Comparison of ENCODE assay signal across 9 cellular contexts in genomic region chr6:42251911-42252637, GRCh38. TPM values are rescaled to one million over a fixed set of nuclear protein-coding genes. Genes with fewer than 3 reads are reported as not detected.
DNase-seq lines count a peak whose midpoint lies in the region; ATAC-seq and TF ChIP-seq lines count a peak whose summit lies in the region.
"Had no signal": no experiment of that assay in that cellular context is flagged by ENCODE, and none has a peak within 500 bp of the region (broad histone marks: within the 10 kb centered on the region; RNA-seq: fewer than 3 reads in every experiment).

No MANE protein-coding gene starts in this region.

- H3K27ac ChIP-seq in brain microvascular endothelial cell = no peak overlapping the region
- H3K27ac ChIP-seq in lung (ENCODE audit: low read depth in 1 of 2, low read length in 1 of 2) = peak overlapping the region in 1 of 2 donors; percentile 69

- peaks cover 21% of the 10 kb centered on the region for H3K36me3 ChIP-seq in brain microvascular endothelial cell (replicated peaks)
- H3K36me3 ChIP-seq in lung (ENCODE audit: control insufficient read depth in 2 of 2, insufficient read depth in 2 of 2, low read length in 2 of 2) = peaks cover 0 to 2% of the 10 kb centered on the region in 2 donors

- H3K4me3 ChIP-seq in brain microvascular endothelial cell (ENCODE audit: low read depth, low read length) (no peak overlapping the region), lung (no peak overlapping the region)

- H3K9me3 Mint-ChIP-seq in activated naive CD4-positive, alpha-beta T cell treated with anti-CD3 and anti-CD28 coated beads, Interleukin-2, amount 10 ng/mL, durations not matched to agents 7 days and 5 days = no peaks in the 10 kb centered on the region
- H3K9me3 Mint-ChIP-seq: memory B cell had no signal

- in situ Hi-C loops in brain microvascular endothelial cell (cut with HindIII; ENCODE audit: low pct_ligation_motif_present, low sequenced_read_pairs) = no loop called here

- peaks cover 34% of the 10 kb centered on the region for H3K36me3 Mint-ChIP-seq in activated naive CD4-positive, alpha-beta T cell treated with anti-CD3 and anti-CD28 coated beads, Interleukin-2, amount 10 ng/mL, durations not matched to agents 7 days and 5 days

- no peak overlapping the region for H3K4me3 Mint-ChIP-seq in activated naive CD4-positive, alpha-beta T cell treated with anti-CD3 and anti-CD28 coated beads, Interleukin-2, amount 10 ng/mL, durations not matched to agents 7 days and 5 days
- H3K4me3 Mint-ChIP-seq: memory B cell had no signal

- H3K27me3 ChIP-seq in brain microvascular endothelial cell (replicated peaks) (no peaks in the 10 kb centered on the region), lung (ENCODE audit: control insufficient read depth, insufficient read depth) (no peaks in the 10 kb centered on the region)

- no peaks in the 10 kb centered on the region for H3K27me3 Mint-ChIP-seq in activated naive CD4-positive, alpha-beta T cell treated with anti-CD3 and anti-CD28 coated beads, Interleukin-2, amount 10 ng/mL, durations not matched to agents 7 days and 5 days

- ATAC-seq in lung (ENCODE audit: insufficient read depth, low FRiP score) (no peak), HG03196 (IDR thresholded peaks at IDR 0.05; ENCODE audit: unreplicated experiment) (no peak)

- H3K27ac Mint-ChIP-seq in activated naive CD4-positive, alpha-beta T cell treated with anti-CD3 and anti-CD28 coated beads, Interleukin-2, amount 10 ng/mL, durations not matched to agents 7 days and 5 days = no peak overlapping the region
- H3K27ac Mint-ChIP-seq: memory B cell had no signal

- peaks cover 5 to 11% of the 10 kb centered on the region in 2 donors for H3K4me1 ChIP-seq in lung (ENCODE audit: control insufficient read depth in 2 of 2, insufficient read depth in 2 of 2, low read length in 2 of 2)

- WGBS in lung, 2 donors = 12 to 29% methylated on average over 9 of the region's 9 CpGs

- TF ChIP-seq CTCF in AG09319 (IDR thresholded peaks at IDR 0.05; ENCODE audit: low read depth, low read length) (no peak), brain microvascular endothelial cell (IDR thresholded peaks at IDR 0.05; ENCODE audit: low read depth, low read length, missing control alignments) (no peak), lung (IDR thresholded peaks at IDR 0.05; ENCODE audit: control extremely low read depth, extremely low read depth) (no peak)

- no peaks in the 10 kb centered on the region for H3K4me1 Mint-ChIP-seq in activated naive CD4-positive, alpha-beta T cell treated with anti-CD3 and anti-CD28 coated beads, Interleukin-2, amount 10 ng/mL, durations not matched to agents 7 days and 5 days
- H3K4me1 Mint-ChIP-seq: memory B cell had no signal

- CTCF ChIA-PET in activated naive CD4-positive, alpha-beta T cell treated with anti-CD3 and anti-CD28 coated beads, Interleukin-2, amount 10 ng/mL, durations not matched to agents 7 days and 5 days (lab: Charles Lee) = interaction anchor here (1.0 to 1.5 kb wide), 2 partner anchors 9 to 296 kb away, joined by 3 to 4 read pairs; no protein-coding TSS in a partner anchor

- no peaks in the 10 kb centered on the region for H3K9me3 ChIP-seq in lung (ENCODE audit: control insufficient read depth in 2 of 2, insufficient read depth in 1 of 2, low read length in 1 of 2)

- DNase-seq in AG09319 (ENCODE audit: extremely low read depth, low read depth) (peak; percentile 52), M059J (ENCODE audit: low read depth) (peak; percentile 28), brain microvascular endothelial cell (peak; percentile 9), lung (ENCODE audit: low spot score) (peak; percentile 41), dedifferentiated amniotic fluid mesenchymal stem cell (ENCODE audit: extremely low spot score) (no peak)
- no peak for DNase-seq in stimulated activated naive CD4-positive, alpha-beta T cell (lab: John Stamatoyannopoulos, UW)
- no peak for DNase-seq in activated naive CD4-positive, alpha-beta T cell treated with anti-CD3 and anti-CD28 coated beads, Interleukin-2, amount 10 ng/mL, durations not matched to agents 7 days and 5 days

RNA-seq across cellular contexts. Expression of gene MRPS10, which starts 34.4 kb away (rescaled TPM):
- total RNA-seq in M059J (2014; rRNA removed; shearing (Covaris generic)) = 96.9 and 123 TPM in 2 replicates
- 10 to 100 TPM; 23.7 to 26.5 TPM for total RNA-seq in lung
- 10 to 100 TPM; 19.7 to 21.3 TPM for polyA plus RNA-seq in lung

RNA-seq across cellular contexts. Expression of gene GUCA1B, which starts 57.3 kb away (rescaled TPM):
- total RNA-seq in M059J (2014; rRNA removed; shearing (Covaris generic)) = 0.27 TPM in 1 of 2 replicates, not detected in the other
- total RNA-seq in lung = 1 to 10 TPM; 1.2 to 1.7 TPM
- under 1 TPM; 0.44 to 0.93 TPM for polyA plus RNA-seq in lung

Comparison
In these comparisons a context has a peak if more than half of its experiments do, and no peak if none do; other contexts are left out.
1. DNase-seq: peak in AG09319 (single experiment), M059J (single experiment), brain microvascular endothelial cell (single experiment) and lung (single experiment); none in dedifferentiated amniotic fluid mesenchymal stem cell (single experiment), stimulated activated naive CD4-positive, alpha-beta T cell (0 of 6) and activated naive CD4-positive, alpha-beta T cell treated with anti-CD3 and anti-CD28 coated beads, Interleukin-2, amount 10 ng/mL, durations not matched to agents 7 days and 5 days (single experiment).